Comparison of ENCODE assay signal across 10 cellular contexts in genomic region chr19:51476164-51476563, GRCh38. TPM values are rescaled to one million over a fixed set of nuclear protein-coding genes. Genes with fewer than 3 reads are reported as not detected.
"Had no signal": no experiment of that assay in that cellular context is flagged by ENCODE, and none has a peak within 500 bp of the region (broad histone marks: within the 10 kb centered on the region; RNA-seq: fewer than 3 reads in every experiment).

No MANE protein-coding gene starts in this region.

- DNase-seq: GM23248, GOT3, H7, IMR-90, KBM-7 had no signal

- H3K27ac ChIP-seq: GM23248 had no signal

- H3K4me3 ChIP-seq: GM23248, HAP-1 had no signal

- H3K4me1 ChIP-seq: HAP-1 had no signal

- H3K9ac ChIP-seq: GM23248 had no signal

- FAIRE-seq: HTR-8/SVneo had no signal

- ATAC-seq: HCT116 had no signal

- H3K9me3 ChIP-seq: HAP-1 had no signal

- H3K36me3 ChIP-seq: HAP-1 had no signal

- H2AFZ ChIP-seq: GM23248 had no signal

RNA-seq across cellular contexts. Expression of gene CEACAM18, which starts 2.2 kb away (rescaled TPM):
- total RNA-seq: GM23248, H4, H7, HT-29, IMR-90 had no signal
- polyA plus RNA-seq: GM23248, IMR-90 had no signal

RNA-seq across cellular contexts. Expression of gene SIGLEC8, which starts 17.9 kb away (rescaled TPM):
- total RNA-seq: GM23248, H4, H7, HT-29, IMR-90 had no signal
- polyA plus RNA-seq: GM23248, IMR-90 had no signal

RNA-seq across cellular contexts. Expression of gene SIGLEC12, which starts 25.4 kb away (rescaled TPM):
- total RNA-seq: GM23248, H4, H7, HT-29, IMR-90 had no signal
- polyA plus RNA-seq: GM23248, IMR-90 had no signal

RNA-seq across cellular contexts. Expression of gene SIGLEC6, which starts 55.3 kb away (rescaled TPM):
- total RNA-seq: GM23248, H4, H7, HT-29, IMR-90 had no signal
- polyA plus RNA-seq: GM23248, IMR-90 had no signal

RNA-seq across cellular contexts. Expression of gene SIGLEC10, which starts 58.7 kb away (rescaled TPM):
- total RNA-seq: GM23248, H4, H7, HT-29, IMR-90 had no signal
- polyA plus RNA-seq: GM23248, IMR-90 had no signal
